Comparison of ENCODE assay signal across 22 cellular contexts in the genomic region with DNA sequence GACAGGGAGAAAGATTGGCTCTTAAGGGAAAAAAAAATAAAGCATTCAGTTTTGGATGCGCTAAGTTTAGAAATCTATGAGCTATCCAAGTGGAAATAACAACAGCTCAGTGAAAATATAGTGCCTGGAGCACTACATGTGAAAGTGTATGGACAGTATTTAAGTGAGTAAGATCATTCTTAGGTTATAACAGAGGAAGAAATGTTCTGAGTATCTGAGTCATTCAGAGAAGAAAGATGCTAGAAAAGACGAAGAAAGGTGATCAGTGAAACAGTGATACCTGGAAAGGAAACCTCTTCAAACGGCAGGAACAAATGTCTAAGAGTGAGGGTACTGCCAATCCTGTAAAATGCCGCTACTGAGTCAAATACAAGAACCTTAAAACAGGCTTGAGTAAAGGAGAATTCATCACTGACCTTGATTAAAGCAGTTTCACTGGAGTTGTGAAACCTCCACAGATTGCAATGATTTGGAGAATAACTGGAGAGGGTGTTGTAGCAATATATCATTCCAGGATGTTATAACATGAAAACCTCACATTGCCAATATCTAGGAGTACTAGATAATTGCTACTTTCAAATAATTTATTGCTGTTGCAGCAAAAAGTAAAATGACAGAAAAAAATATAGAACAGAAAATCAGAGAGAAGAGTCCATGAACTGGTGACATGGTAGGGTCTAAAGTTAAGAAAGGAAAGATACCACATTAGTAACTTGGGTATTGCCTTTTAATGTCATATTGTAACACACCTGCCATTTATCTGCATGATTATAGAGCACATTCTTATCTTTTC.
"Had no signal": no experiment of that assay in that cellular context is flagged by ENCODE, and none has a peak within 500 bp of the region (broad histone marks: within the 10 kb centered on the region; RNA-seq: fewer than 3 reads in every experiment).

No MANE protein-coding gene starts in this region.

- H3K27ac ChIP-seq: breast epithelium, VCaP had no signal

- DNase-seq: activated CD4-positive, alpha-beta T cell treated with anti-CD3 and anti-CD28 coated beads, Interleukin-2, amount 10 ng/mL, durations not matched to agents 7 days and 5 days; activated CD4-positive, CD25-positive, alpha-beta regulatory T cell; activated CD8-positive, alpha-beta memory T cell treated with anti-CD3 and anti-CD28 coated beads, Interleukin-2, amount 50 U/mL, for 4 hours; activated CD8-positive, alpha-beta T cell treated with anti-CD3 and anti-CD28 coated beads for 36 hours; activated gamma-delta T cell treated with Interleukin-2 at 50 U/mL for 16 hours; activated naive CD4-positive, alpha-beta T cell treated with anti-CD3 and anti-CD28 coated beads, Interleukin-2, amount 50 U/mL, for 16 hours; activated naive CD8-positive, alpha-beta T cell treated with anti-CD3 and anti-CD28 coated beads, Interleukin-2, amount 10 ng/mL, durations not matched to agents 7 days and 5 days; activated T-cell treated with anti-CD3 and anti-CD28 coated beads, Interleukin-2, amount 50 U/mL, for 72 hours; aorta; caudate nucleus; Karpas-422; MM.1S; NCI-H1105; NCI-H1436; NCI-H1694 treated with DMSO at 0.1 percent for 48 hours; NCI-H2081; NCI-H510A; NCI-H69; SIG-M5; T-cell had no signal

- H3K4me3 ChIP-seq: breast epithelium had no signal

- H3K36me3 ChIP-seq: breast epithelium had no signal

- H3K27me3 ChIP-seq: breast epithelium had no signal

- H3K9me3 ChIP-seq: breast epithelium had no signal

- ATAC-seq: activated CD8-positive, alpha-beta T cell treated with anti-CD3 and anti-CD28 coated beads for 36 hours; activated T-cell treated with anti-CD3 and anti-CD28 coated beads, Interleukin-2, amount 50 U/mL, for 72 hours; T-cell had no signal

- H3K4me1 ChIP-seq: breast epithelium had no signal
